9 cellular contexts compared by ENCODE assay signal in genomic region chrX:130172127-130172834, GRCh38. TPM values are rescaled to one million over a fixed set of nuclear protein-coding genes. Genes with fewer than 3 reads are reported as not detected.
A peak's percentile ranks its signal among the peaks of the same experiment; 100 is the strongest.
DNase-seq lines count a peak whose midpoint lies in the region; ATAC-seq and TF ChIP-seq lines count a peak whose summit lies in the region.
"Had no signal": no experiment of that assay in that cellular context is flagged by ENCODE, and none has a peak within 500 bp of the region (broad histone marks: within the 10 kb centered on the region; RNA-seq: fewer than 3 reads in every experiment).

No MANE protein-coding gene starts in this region.

- H3K4me1 ChIP-seq in body of pancreas, result peaks cover 16% of the 10 kb centered on the region
- H3K4me1 ChIP-seq: pancreas had no signal

- TF ChIP-seq POLR2A in body of pancreas (IDR thresholded peaks at IDR 0.05), result no peak

- no peak overlapping the region for H3K27ac ChIP-seq in body of pancreas
- H3K27ac ChIP-seq: pancreas had no signal

- H3K9me3 Mint-ChIP-seq in activated CD4-positive, alpha-beta memory T cell treated with anti-CD3 and anti-CD28 coated beads for 36 hours, result no peaks in the 10 kb centered on the region

- ATAC-seq in stimulated activated naive CD8-positive, alpha-beta T cell treated with anti-CD3 and anti-CD28 coated beads, Interleukin-15, Interleukin-2, amounts not matched to agents 100 U/mL and 50 U/mL, for 24 hours, result no peak
- ATAC-seq in left lobe of liver (no peak), body of pancreas (no peak)

- H3K4me3 ChIP-seq in iPS-18c (ENCODE audit: insufficient read depth, low read depth, low read length) (peak overlapping the region; percentile 56), body of pancreas (no peak overlapping the region)

- POLR2A ChIA-PET in activated CD4-positive, alpha-beta memory T cell treated with anti-CD3 and anti-CD28 coated beads for 36 hours (lab: Charles Lee), result interaction anchor here (1.6 to 1.9 kb wide), 4 partner anchors 14 to 90 kb away, joined by 5 read pairs; no protein-coding TSS in a partner anchor

- no peak for TF ChIP-seq CTCF in body of pancreas (IDR thresholded peaks at IDR 0.05)

- CTCF ChIA-PET in activated CD4-positive, alpha-beta memory T cell treated with anti-CD3 and anti-CD28 coated beads for 36 hours (lab: Charles Lee), result interaction anchor here (0.7 to 2.2 kb wide), 3 partner anchors 90 to 92 kb away, joined by 3 to 6 read pairs (median 4); no protein-coding TSS in a partner anchor

- peak overlapping the region; percentile 89 for H3K4me3 Mint-ChIP-seq in activated CD4-positive, alpha-beta memory T cell treated with anti-CD3 and anti-CD28 coated beads for 36 hours

- H3K36me3 Mint-ChIP-seq in activated CD4-positive, alpha-beta memory T cell treated with anti-CD3 and anti-CD28 coated beads for 36 hours, result peaks cover 3% of the 10 kb centered on the region

- intact Hi-C loops in activated CD4-positive, alpha-beta memory T cell treated with anti-CD3 and anti-CD28 coated beads for 36 hours (cut with micrococcal nuclease), result loop anchor here (2.0 to 10.0 kb wide), 4 partner anchors 40 to 567 kb away; partner anchors contain the start of gene ZNF280C
- intact Hi-C loops in body of pancreas (cut with DNase I), result no loop called here

- H3K9me3 ChIP-seq in iPS-18c (ENCODE audit: control insufficient read depth, insufficient read depth, low read length) (peaks cover 2% of the 10 kb centered on the region), body of pancreas (no peaks in the 10 kb centered on the region)
- H3K9me3 ChIP-seq: pancreas had no signal

- peak overlapping the region; percentile 95 for H3K27ac Mint-ChIP-seq in activated CD4-positive, alpha-beta memory T cell treated with anti-CD3 and anti-CD28 coated beads for 36 hours

- no peaks in the 10 kb centered on the region for H3K27me3 Mint-ChIP-seq in activated CD4-positive, alpha-beta memory T cell treated with anti-CD3 and anti-CD28 coated beads for 36 hours

- 20% methylated on average over 28 to 32 of the region's 34 CpGs for WGBS in body of pancreas, 2 donors

- H3K4me1 Mint-ChIP-seq in activated CD4-positive, alpha-beta memory T cell treated with anti-CD3 and anti-CD28 coated beads for 36 hours (ENCODE audit: low read depth), result peaks cover 34% of the 10 kb centered on the region

- no peaks in the 10 kb centered on the region for H3K36me3 ChIP-seq in body of pancreas (replicated peaks in 1 of 2; ENCODE audit: insufficient read depth in 1 of 2, low read depth in 2 of 2)
- H3K36me3 ChIP-seq: pancreas had no signal

- DNase-seq in NCI-H748 (lab: John Stamatoyannopoulos, UW; ENCODE audit: unreplicated experiment) (peak; percentile 45), NCI-H748 treated with DMSO at 0.1 percent for 48 hours (lab: John Stamatoyannopoulos, UW) (no peak), mucosa of gallbladder (ENCODE audit: low spot score) (no peak), left lobe of liver (ENCODE audit: low spot score) (no peak), body of pancreas (no peak)
- peak; percentile 12 for DNase-seq in activated CD4-positive, alpha-beta memory T cell treated with anti-CD3 and anti-CD28 coated beads for 36 hours
- peak; percentile 12 for DNase-seq in stimulated activated naive CD8-positive, alpha-beta T cell treated with anti-CD3 and anti-CD28 coated beads, Interleukin-15, Interleukin-2, amounts not matched to agents 100 U/mL and 50 U/mL, for 24 hours

- no peaks in the 10 kb centered on the region for H3K27me3 ChIP-seq in body of pancreas

RNA-seq across cellular contexts. Expression of gene RAB33A, which starts 0.5 kb away (rescaled TPM):
- total RNA-seq in activated CD4-positive, alpha-beta memory T cell treated with anti-CD3 and anti-CD28 coated beads for 36 hours, result 10 to 100 TPM; 29.6 to 30.1 TPM
- total RNA-seq in mucosa of gallbladder (1.2 TPM), left lobe of liver (0.15 TPM), body of pancreas (under 1 TPM in 1 of 2 donors, not detected in 1; 0.78 TPM)

RNA-seq across cellular contexts. Expression of gene AIFM1, which starts 6.6 kb away (rescaled TPM):
- 10 to 100 TPM; 60.9 to 61.2 TPM for total RNA-seq in activated CD4-positive, alpha-beta memory T cell treated with anti-CD3 and anti-CD28 coated beads for 36 hours
- total RNA-seq in mucosa of gallbladder (41.3 TPM), left lobe of liver (89.5 TPM), body of pancreas (10 to 100 TPM; 14.8 to 22.4 TPM)

Comparison
In these comparisons a context has a peak if more than half of its experiments do, and no peak if none do; other contexts are left out.
1. DNase-seq: peak in NCI-H748 (single experiment), activated CD4-positive, alpha-beta memory T cell treated with anti-CD3 and anti-CD28 coated beads for 36 hours (single experiment) and stimulated activated naive CD8-positive, alpha-beta T cell treated with anti-CD3 and anti-CD28 coated beads, Interleukin-15, Interleukin-2, amounts not matched to agents 100 U/mL and 50 U/mL, for 24 hours (single experiment); none in NCI-H748 treated with DMSO at 0.1 percent for 48 hours (single experiment), mucosa of gallbladder (single experiment), left lobe of liver (single experiment) and body of pancreas (0 of 4).
2. RNA of gene RAB33A, which starts 0.5 kb away (total RNA-seq): 29.6 to 30.1 TPM in activated CD4-positive, alpha-beta memory T cell treated with anti-CD3 and anti-CD28 coated beads for 36 hours; 1.2 TPM in mucosa of gallbladder (single experiment), 0.78 TPM in body of pancreas and 0.15 TPM in left lobe of liver (single experiment); every median in the first group is over 10 times any median in the second.